Comparison of ENCODE assay signal across 19 cellular contexts in the genomic region with DNA sequence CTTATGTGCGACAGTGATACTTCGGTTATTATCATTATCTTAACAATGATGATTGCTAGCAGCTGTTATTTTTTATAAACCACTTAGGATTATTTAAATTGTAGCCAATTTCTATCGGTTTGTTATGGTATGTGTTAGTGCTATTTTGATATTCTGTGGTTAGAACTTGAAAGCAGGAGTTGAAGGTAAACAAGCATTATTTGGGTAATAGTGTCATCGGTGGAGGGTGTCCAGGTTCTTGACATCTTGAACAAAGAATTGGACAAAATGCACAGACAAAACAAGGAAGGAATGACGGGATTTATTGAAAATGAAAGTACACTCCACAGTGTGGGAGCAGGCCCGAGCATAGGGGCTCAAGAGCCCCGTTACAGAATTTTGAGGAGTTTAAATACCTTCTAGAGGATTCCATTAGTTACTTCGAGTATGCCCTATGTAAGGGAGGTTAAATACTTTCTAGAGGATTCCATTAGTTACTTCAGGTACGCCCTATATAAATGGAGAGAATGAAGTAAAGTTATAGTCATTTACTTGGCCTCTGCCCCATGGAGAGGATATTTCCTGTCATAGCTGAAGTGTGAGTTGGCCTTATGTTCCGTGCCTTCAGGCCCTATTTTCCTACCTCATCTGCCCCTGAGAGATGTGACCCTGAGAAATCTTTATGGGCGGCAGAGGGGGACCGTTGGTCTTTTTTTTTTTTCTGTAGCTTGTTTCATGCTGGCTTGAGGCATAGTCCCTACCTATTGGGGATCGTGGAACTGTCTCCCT. TPM values are rescaled to one million over a fixed set of nuclear protein-coding genes. Genes with fewer than 3 reads are reported as not detected.
DNase-seq lines count a peak whose midpoint lies in the region; ATAC-seq and TF ChIP-seq lines count a peak whose summit lies in the region.
"Had no signal": no experiment of that assay in that cellular context is flagged by ENCODE, and none has a peak within 500 bp of the region (broad histone marks: within the 10 kb centered on the region; RNA-seq: fewer than 3 reads in every experiment).

No MANE protein-coding gene starts in this region.

- no peak overlapping the region for H3K14ac ChIP-seq in mesenchymal stem cell (ENCODE audit: low read length in 2 of 2)

- peaks cover 0 to 7% (median 2%) of the 10 kb centered on the region in 7 donors for H3K9me3 Mint-ChIP-seq in CD14-positive monocyte

- H3K36me3 ChIP-seq in mesenchymal stem cell (ENCODE audit: control insufficient read depth in 1 of 2, insufficient read depth in 2 of 2, low read depth in 1 of 2, low read length in 2 of 2) = peaks cover 3 to 8% of the 10 kb centered on the region in 2 experiments
- H3K36me3 ChIP-seq: neural progenitor cell, right lobe of liver had no signal

- H3K18ac ChIP-seq in mesenchymal stem cell (ENCODE audit: low read depth in 1 of 2, low read length in 2 of 2) = peak overlapping the region in 1 of 2 experiments; percentile 14

- intact Hi-C loops in CD14-positive monocyte (cut with micrococcal nuclease) = no loop called here

- no peak overlapping the region for H3K4me3 Mint-ChIP-seq in CD14-positive monocyte
- H3K4me3 Mint-ChIP-seq: neural progenitor cell; stimulated activated memory B cell treated with anti-CD40 and anti-IgM and Interleukin-4, amounts not matched to agents 10 μg/mL and 1 μg/mL and 100 μg/mL, for 72 hours; T-helper 2 cell treated with Interferon-gamma antibody and Interleukin-4, amounts not matched to agents 5 μg/mL and 100 μg/mL, for 36 hours had no signal

- H2BK15ac ChIP-seq in mesenchymal stem cell (ENCODE audit: low read depth, poor library complexity, severe bottlenecking) = no peak overlapping the region

- peaks cover 14% of the 10 kb centered on the region for H3K4me1 Mint-ChIP-seq in CD14-positive monocyte
- H3K4me1 Mint-ChIP-seq: neural progenitor cell had no signal

- peaks cover 0 to 2% (median 0%) of the 10 kb centered on the region in 3 donors for H3K27me3 Mint-ChIP-seq in CD14-positive monocyte (ENCODE audit: low read depth in 3 of 3)
- H3K27me3 Mint-ChIP-seq: stimulated activated memory B cell treated with anti-CD40 and anti-IgM and Interleukin-4, amounts not matched to agents 10 μg/mL and 1 μg/mL and 100 μg/mL, for 72 hours had no signal

- no peak for DNase-seq in CD14-positive monocyte (ENCODE audit: low spot score)
- peak; percentile 15 for DNase-seq in NCI-H226
- DNase-seq in choroid plexus epithelial cell (ENCODE audit: low read depth) = peak; percentile 46
- DNase-seq in mesenchymal stem cell = peak; percentile 77
- DNase-seq in germinal center (ENCODE audit: low spot score) = no peak
- no peak for DNase-seq in SIG-M5 treated with dmso at 0.1 percent for 504 hours (lab: John Stamatoyannopoulos, UW; ENCODE audit: unreplicated experiment)
- DNase-seq in GM19238 (ENCODE audit: insufficient read length, low spot score) = no peak
- DNase-seq: activated CD4-positive, alpha-beta T cell treated with anti-CD3 and anti-CD28 coated beads for 48 hours; activated T-cell treated with anti-CD3 and anti-CD28 coated beads, Interleukin-2, amount 50 U/mL, for 1 hour; H7; NCI-H1436 treated with DMSO at 0.1 percent for 48 hours; NCI-H524; RPMI8226; stimulated activated CD4-positive, alpha-beta T cell treated with anti-CD3 and anti-CD28 coated beads, Interleukin-4, amount 100 ng/mL, for 4 hours had no signal

- peak overlapping the region; percentile 19 for H2BK120ac ChIP-seq in mesenchymal stem cell (ENCODE audit: low read depth, low read length)

- TF ChIP-seq CTCF in CD14-positive monocyte (IDR thresholded peaks at IDR 0.05) (no peak), choroid plexus epithelial cell (conservative IDR thresholded peaks at IDR 0.05; ENCODE audit: low read depth, low read length) (no peak)

- H2AK5ac ChIP-seq in mesenchymal stem cell (ENCODE audit: low read length, severe bottlenecking) = peak overlapping the region; percentile 88

- no peaks in the 10 kb centered on the region for H3K9me3 ChIP-seq in mesenchymal stem cell (ENCODE audit: control insufficient read depth, low read length)
- H3K9me3 ChIP-seq: right lobe of liver had no signal

- peak overlapping the region; percentile 47 for H3K4me2 ChIP-seq in mesenchymal stem cell (ENCODE audit: low read length, poor library complexity, severe bottlenecking)
- H3K4me2 ChIP-seq: neural progenitor cell had no signal

- no peak overlapping the region for H3K23ac ChIP-seq in mesenchymal stem cell (ENCODE audit: low read length in 2 of 2)

- H3K9ac ChIP-seq in mesenchymal stem cell (ENCODE audit: low read length) = peak overlapping the region; percentile 58
- H3K9ac ChIP-seq: neural progenitor cell had no signal

- peaks cover 10 to 24% of the 10 kb centered on the region in 2 donors for H3K36me3 Mint-ChIP-seq in CD14-positive monocyte

- 40% methylated on average over 11 of the region's 13 CpGs for WGBS in mesenchymal stem cell

- no peaks in the 10 kb centered on the region for H3K27me3 ChIP-seq in mesenchymal stem cell (ENCODE audit: control insufficient read depth in 1 of 2, insufficient read depth in 1 of 2, low read length in 2 of 2)
- H3K27me3 ChIP-seq: neural progenitor cell, right lobe of liver had no signal

- H3K4ac ChIP-seq in mesenchymal stem cell (ENCODE audit: low read depth in 1 of 2, low read length in 2 of 2) = no peak overlapping the region

- peaks cover 8% of the 10 kb centered on the region for H3K4me1 ChIP-seq in mesenchymal stem cell (ENCODE audit: control insufficient read depth, insufficient read depth, low read depth, low read length)
- H3K4me1 ChIP-seq: neural progenitor cell had no signal

- no peak overlapping the region for H2AFZ ChIP-seq in mesenchymal stem cell (ENCODE audit: low read depth, low read length)
- H2AFZ ChIP-seq: neural progenitor cell had no signal

- peak overlapping the region in 1 of 2 experiments; percentile 54 for H2BK12ac ChIP-seq in mesenchymal stem cell (ENCODE audit: low read length in 2 of 2)

- H3K4me3 ChIP-seq in choroid plexus epithelial cell (ENCODE audit: low read depth, low read length) (no peak overlapping the region), mesenchymal stem cell (ENCODE audit: insufficient read depth in 1 of 2, low read depth in 1 of 2, low read length in 2 of 2) (peak overlapping the region in 1 of 2 experiments; percentile 18)
- H3K4me3 ChIP-seq: neural progenitor cell, right lobe of liver had no signal

- H3K27ac ChIP-seq in mesenchymal stem cell (ENCODE audit: low read length, poor library complexity, severe bottlenecking) = peak overlapping the region; percentile 85
- H3K27ac ChIP-seq: neural progenitor cell, right lobe of liver had no signal

- no peak overlapping the region for H2BK5ac ChIP-seq in mesenchymal stem cell (ENCODE audit: low read depth, low read length, poor library complexity, severe bottlenecking)

- peak overlapping the region in 4 of 7 donors; percentile 14 to 83 (median 49) for H3K27ac Mint-ChIP-seq in CD14-positive monocyte
- H3K27ac Mint-ChIP-seq: neural progenitor cell; stimulated activated memory B cell treated with anti-CD40 and anti-IgM and Interleukin-4, amounts not matched to agents 10 μg/mL and 1 μg/mL and 100 μg/mL, for 72 hours; T-helper 2 cell treated with Interferon-gamma antibody and Interleukin-4, amounts not matched to agents 5 μg/mL and 100 μg/mL, for 36 hours had no signal

- no peak for ATAC-seq in GM18858 (IDR thresholded peaks at IDR 0.05; ENCODE audit: unreplicated experiment)
- ATAC-seq: stimulated activated memory B cell treated with anti-CD40 and anti-IgM and Interleukin-4, amounts not matched to agents 10 μg/mL and 1 μg/mL and 100 μg/mL, for 72 hours had no signal

- no peak overlapping the region for H4K8ac ChIP-seq in mesenchymal stem cell (ENCODE audit: low read length)

- H3K79me1 ChIP-seq in mesenchymal stem cell (replicated peaks; ENCODE audit: low read length, poor library complexity, severe bottlenecking) = peaks cover 3% of the 10 kb centered on the region

- no peak overlapping the region for H4K91ac ChIP-seq in mesenchymal stem cell (ENCODE audit: low read length)

RNA-seq across cellular contexts. Expression of gene MOB1B, which starts 13.1 kb away (rescaled TPM):
- 1 to 10 TPM; 3.9 to 7.0 TPM for polyA plus RNA-seq in CD14-positive monocyte
- 11.2 TPM for polyA plus RNA-seq in mesenchymal stem cell (2013, experiment 1 of 2)
- 11.7 TPM for polyA plus RNA-seq in mesenchymal stem cell (2013, experiment 2 of 2)

Comparison
In these comparisons a context has a peak if more than half of its experiments do, and no peak if none do; other contexts are left out.
1. DNase-seq: peak in NCI-H226 (single experiment), choroid plexus epithelial cell (single experiment) and mesenchymal stem cell (single experiment); none in CD14-positive monocyte (single experiment), germinal center (single experiment), SIG-M5 treated with dmso at 0.1 percent for 504 hours (single experiment) and GM19238 (single experiment).